Comparison of ENCODE assay signal across 22 cellular contexts in genomic region chr15:83410532-83410931, GRCh38. TPM values are rescaled to one million over a fixed set of nuclear protein-coding genes. Genes with fewer than 3 reads are reported as not detected.
DNase-seq lines count a peak whose midpoint lies in the region; ATAC-seq, FAIRE-seq and TF ChIP-seq lines count a peak whose summit lies in the region.
"Had no signal": no experiment of that assay in that cellular context is flagged by ENCODE, and none has a peak within 500 bp of the region (broad histone marks: within the 10 kb centered on the region; RNA-seq: fewer than 3 reads in every experiment).

No MANE protein-coding gene starts in this region.

- no peak for TF ChIP-seq POLR2A in K562 (conservative IDR thresholded peaks at IDR 0.05)

- no peaks in the 10 kb centered on the region for H3K4me1 ChIP-seq in K562 (replicated peaks in 1 of 2; ENCODE audit: control insufficient read depth in 2 of 2, insufficient read depth in 2 of 2, low read length in 2 of 2)
- H3K4me1 ChIP-seq: BE2C had no signal

- FAIRE-seq in K562 (lab: Jason Lieb, UNC): no peak
- FAIRE-seq: A204.1, D721Med, GM12892, GM19239 had no signal

- DNase-seq in ELF-1 (ENCODE audit: low read depth, low spot score) (peak; percentile 2), NCI-H526 treated with DMSO at 0.1 percent for 48 hours (lab: John Stamatoyannopoulos, UW) (peak; percentile 29), K562 (ENCODE audit: extremely low read depth in 1 of 4, low spot score in 3 of 4) (no peak), iPS-NIHi11 (ENCODE audit: low spot score) (no peak), NCI-H446 (lab: John Stamatoyannopoulos, UW) (no peak), GM19238 (ENCODE audit: insufficient read length, low spot score) (no peak)
- DNase-seq: BE2C; CD4-positive, alpha-beta memory T cell; DMS153; DMS79 treated with DMSO at 0.1 percent for 48 hours; EL; GDM1; GOT3; H9 had no signal

- no peak for TF ChIP-seq EP300 in K562 (IDR thresholded peaks at IDR 0.05; ENCODE audit: low read length)

- H4K20me1 ChIP-seq in K562 (replicated peaks; ENCODE audit: control insufficient read depth, insufficient read depth, low read length): no peaks in the 10 kb centered on the region

- CTCF ChIA-PET in K562 (lab: Yijun Ruan, JAX; ENCODE audit: low intra/inter-chr PET ratio): no interaction called here

- intact Hi-C loops in K562 (cut with micrococcal nuclease): no loop called here

- no peak overlapping the region for H3K4me2 ChIP-seq in K562 (ENCODE audit: insufficient read depth, low read length)

- BruUV-seq in K562 (replicated peaks; lab: Mats Ljungman, UMichigan): no TSS peak

- H3K9ac ChIP-seq in K562 (ENCODE audit: insufficient read depth in 1 of 2, low read depth in 2 of 2, low read length in 2 of 2): no peak overlapping the region

- TF ChIP-seq RAD21 in K562 (CRISPR knock-in tag; conservative IDR thresholded peaks at IDR 0.05 in 1 of 2, IDR thresholded peaks at IDR 0.05 in 1 of 2): no peak

- peaks cover 0 to 5% of the 10 kb centered on the region in 2 experiments; a peak in 3 of 5 replicates for H3K27me3 ChIP-seq in K562 (ENCODE audit: control insufficient read depth in 2 of 2, insufficient read depth in 2 of 2, low read length in 2 of 2)

- in situ Hi-C loops in K562 (cut with MboI): no loop called here

- H3K9me1 ChIP-seq in K562 (ENCODE audit: control insufficient read depth, insufficient read depth, low read length): no peaks in the 10 kb centered on the region

- TF ChIP-seq CTCF in K562 (IDR thresholded peaks at IDR 0.05 in 2 of 3, conservative IDR thresholded peaks at IDR 0.05 in 1 of 3; ENCODE audit: insufficient read depth in 2 of 3, low read depth in 1 of 3, low read length in 3 of 3): no peak

- no peak overlapping the region for H3K27ac ChIP-seq in K562 (ENCODE audit: extremely low read depth, low read depth, low read length)
- H3K27ac ChIP-seq: C4-2B, HL-60 had no signal

- no peak overlapping the region for H3K4me3 ChIP-seq in K562

- H3K9me3 ChIP-seq in K562 (replicated peaks; ENCODE audit: control insufficient read depth, insufficient read depth, low read depth, low read length): no peaks in the 10 kb centered on the region
- H3K9me3 ChIP-seq: BE2C had no signal

- H2AFZ ChIP-seq in K562 (ENCODE audit: low read depth, low read length): no peak overlapping the region

- H3K36me3 ChIP-seq in K562 (ENCODE audit: control insufficient read depth, insufficient read depth, low read length): no peaks in the 10 kb centered on the region
- H3K36me3 ChIP-seq: BE2C had no signal

- WGBS in K562 (ENCODE audit: insufficient coverage, low coverage, missing lambda C conversion rate): 1% methylated on average over 5 of the region's 6 CpGs

- H3K79me2 ChIP-seq in K562 (ENCODE audit: control insufficient read depth, insufficient read depth, low read length): no peaks in the 10 kb centered on the region

- POLR2A ChIA-PET in K562 (lab: Yijun Ruan, JAX): no interaction called here

- no peak for ATAC-seq in K562
- no peak for ATAC-seq in HG02571 (IDR thresholded peaks at IDR 0.05; ENCODE audit: unreplicated experiment)

TF ChIP-seq in K562, 482 proteins besides CTCF, POLR2A, EP300 and RAD21:
- no peak for TF ChIP-seq ETV5 (CRISPR knock-in tag; IDR thresholded peaks at IDR 0.05; ENCODE audit: low read depth)
- no peak for TF ChIP-seq PBX2 (CRISPR knock-in tag; IDR thresholded peaks at IDR 0.05; ENCODE audit: low read depth)
- 0 out of 2 replicates have a peak, but pooled peaks have one; percentile 32 for TF ChIP-seq PBX2 (tag; conservative IDR thresholded peaks at IDR 0.05; ENCODE audit: low read depth)
- peak; percentile 67 for TF ChIP-seq MEIS2 (IDR thresholded peaks at IDR 0.05; ENCODE audit: partially characterized antibody)
- TF ChIP-seq ZKSCAN1 (IDR thresholded peaks at IDR 0.05; ENCODE audit: low read depth, low read length): no peak

RNA-seq across cellular contexts. Expression of gene SH3GL3, which starts 36.6 kb away (rescaled TPM):
- 12.5 and 41.1 TPM in 2 replicates for total RNA-seq in K562 (2011; cell fraction: chromatin; rRNA removed; ENCODE audit: low replicate concordance)
- total RNA-seq in K562 (2011; cell fraction: nucleolus; rRNA removed): 8.7 and 9.9 TPM in 2 replicates
- total RNA-seq in K562 (2011; cell fraction: nucleoplasm; rRNA removed): 24.5 and 38.6 TPM in 2 replicates
- total RNA-seq in K562 (2014; rRNA removed): 13.1 and 16.0 TPM in 2 replicates
- 13.5 and 16.1 TPM in 2 replicates for total RNA-seq in K562 (2014; rRNA removed; fragmentation: Illumina TruSeq; extraction: Trizol)
- 6.8 and 7.5 TPM in 2 replicates for total RNA-seq in K562 (2015; rRNA removed; fragmentation: Illumina TruSeq; extraction: Trizol)
- total RNA-seq in K562 (2021): 8.9 and 9.6 TPM in 2 replicates
- 7.2 and 9.7 TPM in 2 replicates for polyA plus RNA-seq in K562 (2011; rRNA removed)
- 1.7 and 3.9 TPM in 2 replicates for polyA plus RNA-seq in K562 (2011; cell fraction: cytosol; rRNA removed)
- polyA plus RNA-seq in K562 (2011; cell fraction: nucleus; rRNA removed): 7.5 and 9.2 TPM in 2 replicates
- polyA plus RNA-seq in K562 (2012): 5.7 and 8.1 TPM in 2 replicates
- 13.3 and 14.3 TPM in 2 replicates for polyA plus RNA-seq in K562 (2014; fragmentation: Illumina TruSeq; extraction: Trizol)
- 1 to 10 TPM; 3.9 to 4.3 TPM for polyA plus RNA-seq in K562 (2014; fragmentation: Nextera tagmentation; extraction: Ambion mirVana)
- 13.7 and 14.5 TPM in 2 replicates for polyA plus RNA-seq in K562 (2014; rRNA removed)
- polyA minus RNA-seq in K562 (2011; rRNA and poly(A)+ RNA removed): 5.2 and 7.0 TPM in 2 replicates
- polyA minus RNA-seq in K562 (2011; cell fraction: cytosol; rRNA and poly(A)+ RNA removed): 4.1 and 4.4 TPM in 2 replicates
- polyA minus RNA-seq in K562 (2011; cell fraction: nucleus; rRNA and poly(A)+ RNA removed): 5.3 and 5.6 TPM in 2 replicates
- total RNA-seq: CD4-positive, alpha-beta memory T cell had no signal
- polyA plus RNA-seq: AG04450 had no signal

Comparison
In these comparisons a context has a peak if more than half of its experiments do, and no peak if none do; other contexts are left out.
1. DNase-seq: peak in ELF-1 (single experiment) and NCI-H526 treated with DMSO at 0.1 percent for 48 hours (single experiment); none in K562 (0 of 4), iPS-NIHi11 (single experiment), NCI-H446 (0 of 2) and GM19238 (single experiment).